15 cellular contexts compared by ENCODE assay signal in genomic region chr15:101009176-101009575, GRCh38.
A peak's percentile ranks its signal among the peaks of the same experiment; 100 is the strongest.
DNase-seq lines count a peak whose midpoint lies in the region; ATAC-seq, FAIRE-seq and TF ChIP-seq lines count a peak whose summit lies in the region.
"Had no signal": no experiment of that assay in that cellular context is flagged by ENCODE, and none has a peak within 500 bp of the region (broad histone marks: within the 10 kb centered on the region; RNA-seq: fewer than 3 reads in every experiment).

No MANE protein-coding gene starts in this region.

- no peak overlapping the region for H3K27ac Mint-ChIP-seq in stimulated activated naive CD8-positive, alpha-beta T cell treated with anti-CD3 and anti-CD28 coated beads, Interleukin-15, amount 100 ng/mL, for 72 hours
- peak overlapping the region; percentile 80 for H3K27ac Mint-ChIP-seq in T-helper 17 cell
- H3K27ac Mint-ChIP-seq in mesothelial cell of epicardium = no peak overlapping the region
- H3K27ac Mint-ChIP-seq: activated T-helper 2 cell treated with anti-CD3 and anti-CD28 coated beads, Interferon-gamma antibody, Interleukin-2, Interleukin-4, amounts not matched to agents 10 μg/mL and 5 μg/mL and 100 μg/mL, durations not matched to agents 14 hours and 24 hours and 36 hours had no signal

- H3K27me3 Mint-ChIP-seq in stimulated activated naive CD8-positive, alpha-beta T cell treated with anti-CD3 and anti-CD28 coated beads, Interleukin-15, amount 100 ng/mL, for 72 hours = peaks cover 21% of the 10 kb centered on the region
- H3K27me3 Mint-ChIP-seq in T-helper 17 cell (peaks cover 4% of the 10 kb centered on the region), mesothelial cell of epicardium (ENCODE audit: low read depth) (peaks cover 8% of the 10 kb centered on the region)

- H3K9me3 ChIP-seq in T-helper 17 cell (ENCODE audit: control insufficient read depth, low read length, poor library complexity, severe bottlenecking) = no peaks in the 10 kb centered on the region
- H3K9me3 ChIP-seq in vagina = no peaks in the 10 kb centered on the region
- H3K9me3 ChIP-seq: neutrophil, right atrium auricular region, SK-N-SH had no signal

- intact Hi-C loops in vagina (cut with DNase I) = loop anchor here (5.0 kb wide), 1 partner anchor 382 kb away; no protein-coding TSS in a partner anchor

- H3K36me3 ChIP-seq in vagina = peaks cover 0 to 4% of the 10 kb centered on the region in 2 donors

- peak overlapping the region; percentile 87 for H3K4me3 Mint-ChIP-seq in stimulated activated naive CD8-positive, alpha-beta T cell treated with anti-CD3 and anti-CD28 coated beads, Interleukin-15, amount 100 ng/mL, for 72 hours
- H3K4me3 Mint-ChIP-seq in T-helper 17 cell = peak overlapping the region; percentile 55
- peak overlapping the region; percentile 86 for H3K4me3 Mint-ChIP-seq in mesothelial cell of epicardium

- no peak overlapping the region for H3K27ac ChIP-seq in vagina
- H3K27ac ChIP-seq: neutrophil, right atrium auricular region had no signal

- no peak for TF ChIP-seq CTCF in mesothelial cell of epicardium (IDR thresholded peaks at IDR 0.05; ENCODE audit: unreplicated experiment)
- no peak for TF ChIP-seq CTCF in vagina (IDR thresholded peaks at IDR 0.05)

- no peaks in the 10 kb centered on the region for H3K9me3 Mint-ChIP-seq in stimulated activated naive CD8-positive, alpha-beta T cell treated with anti-CD3 and anti-CD28 coated beads, Interleukin-15, amount 100 ng/mL, for 72 hours
- H3K9me3 Mint-ChIP-seq in mesothelial cell of epicardium = peaks cover 13% of the 10 kb centered on the region
- H3K9me3 Mint-ChIP-seq: activated T-helper 2 cell treated with anti-CD3 and anti-CD28 coated beads, Interferon-gamma antibody, Interleukin-2, Interleukin-4, amounts not matched to agents 10 μg/mL and 5 μg/mL and 100 μg/mL, durations not matched to agents 14 hours and 24 hours and 36 hours had no signal

- no peaks in the 10 kb centered on the region for H3K36me3 Mint-ChIP-seq in T-helper 17 cell (ENCODE audit: low read depth)
- no peaks in the 10 kb centered on the region for H3K36me3 Mint-ChIP-seq in mesothelial cell of epicardium

- FAIRE-seq in RCC 7860 (lab: Jason Lieb, UNC) = no peak
- FAIRE-seq: astrocyte, H54 had no signal

- peaks cover 24% of the 10 kb centered on the region for H3K4me1 Mint-ChIP-seq in stimulated activated naive CD8-positive, alpha-beta T cell treated with anti-CD3 and anti-CD28 coated beads, Interleukin-15, amount 100 ng/mL, for 72 hours
- peaks cover 13% of the 10 kb centered on the region for H3K4me1 Mint-ChIP-seq in T-helper 17 cell
- peaks cover 36% of the 10 kb centered on the region for H3K4me1 Mint-ChIP-seq in mesothelial cell of epicardium

- H3K4me1 ChIP-seq in vagina = peaks cover 18% of the 10 kb centered on the region

- H3K4me3 ChIP-seq in vagina = no peak overlapping the region
- H3K4me3 ChIP-seq: right atrium auricular region had no signal

- H3K27me3 ChIP-seq in vagina = no peaks in the 10 kb centered on the region
- H3K27me3 ChIP-seq: neutrophil, right atrium auricular region had no signal

- DNase-seq in stimulated activated naive CD8-positive, alpha-beta T cell treated with anti-CD3 and anti-CD28 coated beads, Interleukin-15, amount 100 ng/mL, for 72 hours = no peak
- no peak for DNase-seq in stimulated activated naive CD8-positive, alpha-beta T cell treated with anti-CD3 and anti-CD28 coated beads, Interleukin-15, Interleukin-2, amounts not matched to agents 100 U/mL and 50 U/mL, for 24 hours
- DNase-seq in T-helper 17 cell (no peak), mesothelial cell of epicardium (ENCODE audit: low spot score in 2 of 2, unreplicated experiment in 2 of 2) (no peak), vagina (ENCODE audit: extremely low spot score in 2 of 2) (peak; percentile 61 to 70), RCC 7860 (ENCODE audit: low spot score) (no peak), NCI-H524 treated with DMSO at 0.1 percent for 48 hours (lab: John Stamatoyannopoulos, UW) (no peak)
- DNase-seq: activated CD4-positive, alpha-beta T cell treated with anti-CD3 and anti-CD28 coated beads, Interleukin-2, amount 50 U/mL, for 48 hours; SK-N-SH had no signal

- ATAC-seq in stimulated activated naive CD8-positive, alpha-beta T cell treated with anti-CD3 and anti-CD28 coated beads, Interleukin-15, amount 100 ng/mL, for 72 hours = no peak
- ATAC-seq in stimulated activated naive CD8-positive, alpha-beta T cell treated with anti-CD3 and anti-CD28 coated beads, Interleukin-15, Interleukin-2, amounts not matched to agents 100 U/mL and 50 U/mL, for 24 hours = no peak
- ATAC-seq in T-helper 17 cell (no peak), GM21825 (IDR thresholded peaks at IDR 0.05; ENCODE audit: unreplicated experiment) (no peak)

- no peak for TF ChIP-seq POLR2A in vagina (IDR thresholded peaks at IDR 0.05)

Comparison
In these comparisons a context has a peak if more than half of its experiments do, and no peak if none do; other contexts are left out.
1. DNase-seq: peak in vagina (2 of 2); none in stimulated activated naive CD8-positive, alpha-beta T cell treated with anti-CD3 and anti-CD28 coated beads, Interleukin-15, amount 100 ng/mL, for 72 hours (0 of 2), stimulated activated naive CD8-positive, alpha-beta T cell treated with anti-CD3 and anti-CD28 coated beads, Interleukin-15, Interleukin-2, amounts not matched to agents 100 U/mL and 50 U/mL, for 24 hours (single experiment), T-helper 17 cell (0 of 3), mesothelial cell of epicardium (0 of 2), RCC 7860 (single experiment) and NCI-H524 treated with DMSO at 0.1 percent for 48 hours (single experiment).
2. Peak in every context shown above with its lines, with median percentiles within 50 percentile points of each other: H3K4me3 Mint-ChIP-seq.